Comparison of ENCODE assay signal across 8 cellular contexts in genomic region chr15:34987182-34987488, GRCh38. TPM values are rescaled to one million over a fixed set of nuclear protein-coding genes. Genes with fewer than 3 reads are reported as not detected.
DNase-seq lines count a peak whose midpoint lies in the region; TF ChIP-seq lines count a peak whose summit lies in the region.

No MANE protein-coding gene starts in this region.

- H3K27me3 ChIP-seq in A673 (replicated peaks; ENCODE audit: insufficient read depth, low read depth, low read length, poor library complexity), result no peaks in the 10 kb centered on the region

- no peak for DNase-seq in A673 (ENCODE audit: low spot score)
- peak; percentile 47 for DNase-seq in HT-29 (ENCODE audit: low spot score)
- no peak for DNase-seq in stimulated activated naive CD4-positive, alpha-beta T cell (lab: John Stamatoyannopoulos, UW)
- no peak for DNase-seq in NK-92 (lab: John Stamatoyannopoulos, UW; ENCODE audit: unreplicated experiment)
- DNase-seq in medulla oblongata (ENCODE audit: extremely low spot score), result no peak
- no peak for DNase-seq in glomerular visceral epithelial cell (ENCODE audit: extremely low spot score)

- peaks cover 17% of the 10 kb centered on the region for H3K27me3 Mint-ChIP-seq in brain

- H3K4me3 ChIP-seq in A673 (ENCODE audit: low read depth, low read length, poor library complexity, severe bottlenecking), result peak overlapping the region; percentile 81
- H3K4me3 ChIP-seq in mesodermal cell (ENCODE audit: extremely low read depth, insufficient read depth, low read length, poor library complexity, severe bottlenecking), result peak overlapping the region; percentile 92

- TF ChIP-seq CTCF in A673 (conservative IDR thresholded peaks at IDR 0.05; ENCODE audit: low read depth, low read length) (no peak), brain (conservative IDR thresholded peaks at IDR 0.05) (no peak)

- POLR2A ChIA-PET in A673 (lab: Charles Lee; ENCODE audit: low non-redundant PET), result no interaction called here

- 0% methylated on average over 1 of the region's 4 CpGs; no CpG with 5 or more reads in 1 of the 2 experiments for WGBS in mesodermal cell (ENCODE audit: insufficient coverage in 2 of 2), 2 experiments

- peaks cover 25% of the 10 kb centered on the region for H3K36me3 ChIP-seq in A673 (ENCODE audit: insufficient read depth, low read length, poor library complexity, severe bottlenecking)
- peaks cover 40% of the 10 kb centered on the region for H3K36me3 ChIP-seq in mesodermal cell (ENCODE audit: control insufficient read depth, insufficient read depth, low read length)

- no peaks in the 10 kb centered on the region for H3K9me3 ChIP-seq in A673 (ENCODE audit: low read depth, low read length, poor library complexity, severe bottlenecking)
- no peaks in the 10 kb centered on the region for H3K9me3 ChIP-seq in mesodermal cell (ENCODE audit: control insufficient read depth, low read length)

- BruUV-seq in A673 (replicated peaks; lab: Mats Ljungman, UMichigan), result no TSS peak

- peak overlapping the region; percentile 98 to 99 (median 98) for H3K4me3 Mint-ChIP-seq in brain

- H3K27ac ChIP-seq in A673 (ENCODE audit: low read depth, low read length, poor library complexity, severe bottlenecking) (peak overlapping the region; percentile 84), mesodermal cell (ENCODE audit: low read depth, low read length, severe bottlenecking) (no peak overlapping the region)

- intact Hi-C loops in A673 (cut with micrococcal nuclease; ENCODE audit: unreplicated experiment), result loop anchor here (5.0 kb wide), 1 partner anchor 70 kb away; no protein-coding TSS in a partner anchor

- CTCF ChIA-PET in A673 (lab: Charles Lee), result interaction anchor here (1.3 kb wide), 1 partner anchor 18 kb away, joined by 8 read pairs; the partner anchor contains the start of gene AQR

- H3K27ac Mint-ChIP-seq in brain, result peak overlapping the region; percentile 100

- peaks cover 15% of the 10 kb centered on the region for H3K36me3 Mint-ChIP-seq in brain

- H3K4me1 ChIP-seq in A673 (ENCODE audit: insufficient read depth, low read length, poor library complexity, severe bottlenecking) (peaks cover 13% of the 10 kb centered on the region), mesodermal cell (ENCODE audit: control insufficient read depth, insufficient read depth, low read length, poor library complexity, severe bottlenecking) (no peaks in the 10 kb centered on the region)

- H3K4me1 Mint-ChIP-seq in brain, result peaks cover 55% of the 10 kb centered on the region

- no peaks in the 10 kb centered on the region for H3K9me3 Mint-ChIP-seq in brain

RNA-seq across cellular contexts. Expression of gene ZNF770, which starts 1.0 kb away (rescaled TPM):
- total RNA-seq in A673 (2021), result 40.6 and 52.1 TPM in 2 replicates
- total RNA-seq in HT-29 (2014; rRNA removed; shearing (Covaris generic)), result 10.1 and 10.5 TPM in 2 replicates
- 7.4 TPM for polyA plus RNA-seq in brain (ENCODE audit: insufficient read depth, low read depth, low replicate concordance)
- 22.2 TPM for polyA plus RNA-seq in mesodermal cell (2013, experiment 1 of 2)
- polyA plus RNA-seq in mesodermal cell (2013, experiment 2 of 2), result 27.5 TPM

RNA-seq across cellular contexts. Expression of gene AQR, which starts 17.6 kb away (rescaled TPM):
- total RNA-seq in A673 (2021), result 34.2 and 38.5 TPM in 2 replicates
- total RNA-seq in HT-29 (2014; rRNA removed; shearing (Covaris generic)), result 18.0 and 20.0 TPM in 2 replicates
- 10.7 TPM for polyA plus RNA-seq in brain (ENCODE audit: insufficient read depth, low read depth, low replicate concordance)
- polyA plus RNA-seq in mesodermal cell (2013, experiment 1 of 2), result 33.0 TPM
- 36.7 TPM for polyA plus RNA-seq in mesodermal cell (2013, experiment 2 of 2)
